In genomic region chr11:57649826-57650738, GRCh38 we compare ENCODE assay signal across 8 cellular contexts. TPM values are rescaled to one million over a fixed set of nuclear protein-coding genes. Genes with fewer than 3 reads are reported as not detected.
DNase-seq lines count a peak whose midpoint lies in the region; ATAC-seq lines count a peak whose summit lies in the region.

A gene with protein sequence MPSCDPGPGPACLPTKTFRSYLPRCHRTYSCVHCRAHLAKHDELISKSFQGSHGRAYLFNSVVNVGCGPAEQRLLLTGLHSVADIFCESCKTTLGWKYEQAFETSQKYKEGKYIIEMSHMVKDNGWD (minus strand): TSS chr11:57649912. CDS start chr11:57647107, 2,805 bp downstream.

- H3K4me3 ChIP-seq in CD8-positive, alpha-beta memory T cell (ENCODE audit: low read length) = peak within 1 kb of the TSS; percentile 66

- H3K4me1 Mint-ChIP-seq in CD8-positive, alpha-beta memory T cell = peaks cover 29 to 62% (median 33%) of the 10 kb centered on the region in 3 donors

- H3K27ac ChIP-seq in CD8-positive, alpha-beta memory T cell (ENCODE audit: low read depth, low read length) = no peak within 1 kb of the TSS
- H3K27ac ChIP-seq in cingulate gyrus (ENCODE audit: low read depth, low read length) = peak within 1 kb of the TSS; percentile 92

- H3K4me3 Mint-ChIP-seq in CD8-positive, alpha-beta memory T cell = peak within 1 kb of the TSS; percentile 77 to 93 (median 87)

- H3K9me3 ChIP-seq in CD8-positive, alpha-beta memory T cell (ENCODE audit: low read length) = no peaks in the 10 kb centered on the region

- peak within 1 kb of the TSS; percentile 84 to 98 (median 94) for H3K27ac Mint-ChIP-seq in CD8-positive, alpha-beta memory T cell

- H3K4me1 ChIP-seq in CD8-positive, alpha-beta memory T cell (ENCODE audit: insufficient read depth, low read length) = peaks cover 19% of the 10 kb centered on the region

- DNase-seq in CD8-positive, alpha-beta memory T cell = peak; percentile 66 to 89 (median 74)
- DNase-seq in Kasumi-1 (lab: John Stamatoyannopoulos, UW) = peak; percentile 28 to 63
- DNase-seq in activated CD4-positive, alpha-beta T cell treated with anti-CD3 and anti-CD28 coated beads for 48 hours = peak; percentile 51
- DNase-seq in kidney tubule cell (ENCODE audit: low spot score) = peak; percentile 71
- peak; percentile 61 for DNase-seq in stimulated activated CD4-positive, alpha-beta T cell treated with anti-CD3 and anti-CD28 coated beads, Interleukin-4, amount 100 ng/mL, for 24 hours
- no peak for DNase-seq in germinal center (ENCODE audit: low spot score)

- H3K9me3 Mint-ChIP-seq in CD8-positive, alpha-beta memory T cell = no peaks in the 10 kb centered on the region

- peaks cover 32% of the 10 kb centered on the region for H3K27me3 ChIP-seq in CD8-positive, alpha-beta memory T cell (ENCODE audit: insufficient read depth, low read length, poor library complexity, severe bottlenecking)

- peaks cover 33 to 40% of the 10 kb centered on the region in 2 donors for H3K27me3 Mint-ChIP-seq in CD8-positive, alpha-beta memory T cell

- H3K36me3 Mint-ChIP-seq in CD8-positive, alpha-beta memory T cell = peaks cover 0 to 4% (median 0%) of the 10 kb centered on the region in 3 donors

- CTCF ChIA-PET in CD8-positive, alpha-beta memory T cell (lab: Charles Lee) = interaction anchor here (1.0 to 4.2 kb wide), 5 partner anchors 9 to 123 kb away, joined by 3 to 27 read pairs (median 4); partner anchors contain the start of gene UBE2L6

- POLR2A ChIA-PET in CD8-positive, alpha-beta memory T cell (lab: Charles Lee) = interaction anchor here (1.4 kb wide), 1 partner anchor 17 kb away, joined by 4 read pairs; no protein-coding TSS in a partner anchor

- H3K36me3 ChIP-seq in CD8-positive, alpha-beta memory T cell (ENCODE audit: insufficient read depth, low read length) = no peaks in the 10 kb centered on the region

- ATAC-seq in GM18498 (IDR thresholded peaks at IDR 0.05; ENCODE audit: unreplicated experiment) = no peak

RNA-seq across cellular contexts. Expression of the gene that starts here (rescaled TPM):
- total RNA-seq in CD8-positive, alpha-beta memory T cell = 1 to 10 TPM; 1.0 to 1.7 TPM
- 0.37 TPM for polyA plus RNA-seq in CD8-positive, alpha-beta memory T cell
